Comparison of ENCODE assay signal across 19 cellular contexts in genomic region chr7:128302110-128302509, GRCh38. TPM values are rescaled to one million over a fixed set of nuclear protein-coding genes. Genes with fewer than 3 reads are reported as not detected.
"Had no signal": no experiment of that assay in that cellular context is flagged by ENCODE, and none has a peak within 500 bp of the region (broad histone marks: within the 10 kb centered on the region; RNA-seq: fewer than 3 reads in every experiment).

No MANE protein-coding gene starts in this region.

- H3K27ac ChIP-seq: body of pancreas, coronary artery, lower lobe of right lung, psoas muscle, sigmoid colon had no signal

- H3K27ac Mint-ChIP-seq: activated B cell treated with CpG ODN at 0.5 μM for 24 hours; activated naive CD8-positive, alpha-beta T cell; activated T-cell treated with anti-CD3 and anti-CD28 coated beads, Interleukin-2, amount 50 U/mL, for 72 hours; T-helper 2 cell treated with Interferon-gamma antibody and Interleukin-4, amounts not matched to agents 5 μg/mL and 100 μg/mL, for 36 hours had no signal

- ATAC-seq: activated T-cell treated with anti-CD3 and anti-CD28 coated beads, Interleukin-2, amount 50 U/mL, for 72 hours; body of pancreas; esophagus mucosa; lower lobe of right lung; psoas muscle; stimulated activated naive CD8-positive, alpha-beta T cell treated with anti-CD3 and anti-CD28 coated beads, Interleukin-15, amount 100 ng/mL, for 72 hours had no signal

- H3K27me3 ChIP-seq: body of pancreas, sigmoid colon had no signal

- H3K9me3 Mint-ChIP-seq: activated B cell treated with CpG ODN at 0.5 μM for 24 hours; activated T-cell treated with anti-CD3 and anti-CD28 coated beads, Interleukin-2, amount 50 U/mL, for 72 hours; central memory CD8-positive, alpha-beta T cell; neural crest cell; stimulated activated naive CD8-positive, alpha-beta T cell treated with anti-CD3 and anti-CD28 coated beads, Interleukin-15, amount 100 ng/mL, for 72 hours; T-helper 2 cell treated with Interferon-gamma antibody and Interleukin-4, amounts not matched to agents 5 μg/mL and 100 μg/mL, for 36 hours had no signal

- H3K4me3 ChIP-seq: body of pancreas, coronary artery, lower lobe of right lung, psoas muscle, sigmoid colon had no signal

- H3K36me3 Mint-ChIP-seq: activated naive CD8-positive, alpha-beta T cell had no signal

- H3K4me1 Mint-ChIP-seq: stimulated activated naive CD8-positive, alpha-beta T cell treated with anti-CD3 and anti-CD28 coated beads, Interleukin-15, amount 100 ng/mL, for 72 hours had no signal

- H3K4me1 ChIP-seq: body of pancreas, lower lobe of right lung, psoas muscle, sigmoid colon had no signal

- H3K27me3 Mint-ChIP-seq: activated B cell treated with CpG ODN at 0.5 μM for 24 hours; activated naive CD8-positive, alpha-beta T cell; central memory CD8-positive, alpha-beta T cell; stimulated activated naive CD8-positive, alpha-beta T cell treated with anti-CD3 and anti-CD28 coated beads, Interleukin-15, amount 100 ng/mL, for 72 hours had no signal

- H3K9me3 ChIP-seq: body of pancreas, lower lobe of right lung, psoas muscle, sigmoid colon had no signal

- DNase-seq: activated B cell treated with CpG ODN at 0.5 μM for 24 hours; activated CD4-positive, alpha-beta T cell treated with anti-CD3 and anti-CD28 coated beads for 48 hours; activated CD8-positive, alpha-beta memory T cell treated with anti-CD3 and anti-CD28 coated beads, Interleukin-2, amount 50 U/mL, for 48 hours; activated gamma-delta T cell; activated T-cell treated with anti-CD3 and anti-CD28 coated beads, Interleukin-2, amount 50 U/mL, for 72 hours; amniotic stem cell; body of pancreas; lower lobe of right lung; psoas muscle; sigmoid colon; stimulated activated CD4-positive, alpha-beta T cell treated with anti-CD3 and anti-CD28 coated beads, Interleukin-1b, Interleukin-23, amount 100 ng/mL, for 48 hours; stimulated activated naive CD8-positive, alpha-beta T cell treated with anti-CD3 and anti-CD28 coated beads, Interleukin-15, amount 100 ng/mL, for 72 hours had no signal

- H3K4me3 Mint-ChIP-seq: activated B cell treated with CpG ODN at 0.5 μM for 24 hours; activated naive CD8-positive, alpha-beta T cell; activated T-cell treated with anti-CD3 and anti-CD28 coated beads, Interleukin-2, amount 50 U/mL, for 72 hours; central memory CD8-positive, alpha-beta T cell; neural crest cell; stimulated activated naive CD8-positive, alpha-beta T cell treated with anti-CD3 and anti-CD28 coated beads, Interleukin-15, amount 100 ng/mL, for 72 hours; T-helper 2 cell treated with Interferon-gamma antibody and Interleukin-4, amounts not matched to agents 5 μg/mL and 100 μg/mL, for 36 hours had no signal

RNA-seq across cellular contexts. Expression of gene PRRT4, which starts 59.4 kb away (rescaled TPM):
- total RNA-seq: activated B cell treated with CpG ODN at 0.5 μM for 24 hours, osteoblast had no signal
